In genomic region chr2:96538487-96539214, GRCh38 we compare ENCODE assay signal across 8 cellular contexts. TPM values are rescaled to one million over a fixed set of nuclear protein-coding genes. Genes with fewer than 3 reads are reported as not detected.
A peak's percentile ranks its signal among the peaks of the same experiment; 100 is the strongest.
DNase-seq lines count a peak whose midpoint lies in the region; ATAC-seq, FAIRE-seq and TF ChIP-seq lines count a peak whose summit lies in the region.

No MANE protein-coding gene starts in this region.

- DNase-seq in left colon (peak; percentile 80 to 89), D721Med (ENCODE audit: insufficient read length, low spot score) (no peak), RCC 7860 (ENCODE audit: low spot score) (no peak)
- DNase-seq in stimulated activated CD4-positive, alpha-beta T cell treated with anti-CD3 and anti-CD28 coated beads, Interleukin-2, amount 100 ng/mL, for 24 hours, result peak; percentile 90 to 95

- peaks cover 41% of the 10 kb centered on the region for H3K4me1 Mint-ChIP-seq in brain

- FAIRE-seq in D721Med (lab: Jason Lieb, UNC) (no peak), RCC 7860 (lab: Jason Lieb, UNC) (no peak)

- intact Hi-C loops in left colon (cut with DNase I, micrococcal nuclease), result no loop called here

- H3K4me3 ChIP-seq in GM08714 (ENCODE audit: low read length) (peak overlapping the region; percentile 67), WI38 (ENCODE audit: low read depth, low read length) (peak overlapping the region; percentile 76)

- peaks cover 4% of the 10 kb centered on the region for H3K36me3 Mint-ChIP-seq in brain

- H3K9me3 Mint-ChIP-seq in brain, result peaks cover 0 to 3% (median 0%) of the 10 kb centered on the region in 5 experiments

- peaks cover 42% of the 10 kb centered on the region for H3K27me3 Mint-ChIP-seq in brain

- peak; percentile 29 for ATAC-seq in left colon
- ATAC-seq in GM21390 (IDR thresholded peaks at IDR 0.05; ENCODE audit: unreplicated experiment), result no peak

- H3K4me3 Mint-ChIP-seq in brain, result peak overlapping the region; percentile 79 to 95 (median 85)

- peak overlapping the region; percentile 36 to 77 (median 56) for H3K27ac Mint-ChIP-seq in brain

- TF ChIP-seq CTCF in WI38 (IDR thresholded peaks at IDR 0.05; ENCODE audit: low read depth, low read length), result no peak
- TF ChIP-seq CTCF in brain (conservative IDR thresholded peaks at IDR 0.05), result no peak
- no peak for TF ChIP-seq CTCF in D721Med (IDR thresholded peaks at IDR 0.05; ENCODE audit: insufficient read depth, missing control alignments)

RNA-seq across cellular contexts. Expression of gene ARID5A, which starts 2.1 kb away (rescaled TPM):
- 10.4 TPM for polyA plus RNA-seq in brain (ENCODE audit: insufficient read depth, low read depth, low replicate concordance)
- 10 to 100 TPM in 1 of 2 donors, 1 to 10 TPM in 1; 5.6 to 13.7 TPM for total RNA-seq in left colon

RNA-seq across cellular contexts. Expression of gene NEURL3, which starts 33.5 kb away (rescaled TPM):
- not detected for polyA plus RNA-seq in brain (ENCODE audit: insufficient read depth, low read depth, low replicate concordance)
- total RNA-seq in left colon, result 1 to 10 TPM in 1 of 2 donors, under 1 TPM in 1; 0.58 to 3.3 TPM

Comparison
In these comparisons a context has a peak if more than half of its experiments do, and no peak if none do; other contexts are left out.
1. DNase-seq: peak in left colon (2 of 2) and stimulated activated CD4-positive, alpha-beta T cell treated with anti-CD3 and anti-CD28 coated beads, Interleukin-2, amount 100 ng/mL, for 24 hours (2 of 2); none in D721Med (single experiment) and RCC 7860 (single experiment).